Comparison of ENCODE assay signal across 14 cellular contexts in the genomic region with DNA sequence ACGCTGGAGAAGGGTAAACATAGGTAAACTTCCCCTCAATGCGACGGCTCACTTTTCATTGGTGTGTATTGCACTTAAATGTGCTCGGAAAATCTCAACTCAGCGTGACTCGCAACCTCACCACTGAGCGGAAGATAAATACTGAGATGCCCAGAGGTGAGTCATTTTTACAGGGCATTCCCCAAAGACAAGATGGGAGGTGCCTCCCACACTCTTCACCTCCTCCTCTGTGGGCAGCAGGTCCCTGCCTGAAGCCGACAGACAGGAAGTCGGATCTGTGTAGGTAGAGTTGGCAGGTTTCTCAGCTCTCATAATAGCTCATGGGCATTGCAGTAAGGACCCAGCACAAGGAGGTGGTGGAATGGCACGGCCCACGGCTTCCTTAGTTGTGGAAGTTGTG.
DNase-seq lines count a peak whose midpoint lies in the region; ATAC-seq, FAIRE-seq and TF ChIP-seq lines count a peak whose summit lies in the region.
"Had no signal": no experiment of that assay in that cellular context is flagged by ENCODE, and none has a peak within 500 bp of the region (broad histone marks: within the 10 kb centered on the region; RNA-seq: fewer than 3 reads in every experiment).

No MANE protein-coding gene starts in this region.

- H3K27ac ChIP-seq in keratinocyte (ENCODE audit: control insufficient read depth, insufficient read depth, low read length) = peak overlapping the region; percentile 16
- H3K27ac ChIP-seq: neural progenitor cell, stomach had no signal

- H3K4me2 ChIP-seq in keratinocyte (ENCODE audit: control insufficient read depth, extremely low read depth, insufficient read depth, low read depth, low read length) = peak overlapping the region; percentile 76
- H3K4me2 ChIP-seq: neural progenitor cell had no signal

- H3K4me1 ChIP-seq in keratinocyte (ENCODE audit: control insufficient read depth, extremely low read depth, insufficient read depth, low read length) = peaks cover 11% of the 10 kb centered on the region
- H3K4me1 ChIP-seq: neural progenitor cell, stomach had no signal

- H3K4me3 ChIP-seq in keratinocyte (ENCODE audit: control insufficient read depth in 2 of 3, extremely low read depth in 1 of 3, insufficient read depth in 2 of 3, low read depth in 1 of 3, low read length in 3 of 3) = peak overlapping the region in 1 of 3 experiments; percentile 19
- H3K4me3 ChIP-seq: neural progenitor cell, stomach had no signal

- H3K36me3 ChIP-seq in keratinocyte (ENCODE audit: control insufficient read depth in 2 of 2, extremely low read depth in 1 of 2, insufficient read depth in 2 of 2, low read length in 2 of 2) = no peaks in the 10 kb centered on the region
- H3K36me3 ChIP-seq: neural progenitor cell, stomach had no signal

- FAIRE-seq in keratinocyte (lab: Jason Lieb, UNC) = peak; percentile 98
- FAIRE-seq: islet of Langerhans had no signal

- no peaks in the 10 kb centered on the region for H3K9me3 ChIP-seq in keratinocyte (ENCODE audit: control insufficient read depth, low read depth, low read length)
- H3K9me3 ChIP-seq: stomach had no signal

- peaks cover 2% of the 10 kb centered on the region for H3K9me1 ChIP-seq in keratinocyte (ENCODE audit: control insufficient read depth, extremely low read depth, insufficient read depth, low read length)

- ATAC-seq in GM19397 (IDR thresholded peaks at IDR 0.05; ENCODE audit: unreplicated experiment) = no peak

- H3K27me3 ChIP-seq in keratinocyte (ENCODE audit: control insufficient read depth, extremely low read depth, insufficient read depth, low read length) = no peaks in the 10 kb centered on the region
- H3K27me3 ChIP-seq: neural progenitor cell, stomach had no signal

- TF ChIP-seq CTCF in keratinocyte (optimal IDR thresholded peaks at IDR 0.05 in 1 of 3, IDR thresholded peaks at IDR 0.05 in 1 of 3, conservative IDR thresholded peaks at IDR 0.05 in 1 of 3; ENCODE audit: extremely low read depth in 1 of 3, insufficient read depth in 2 of 3, low read length in 3 of 3) = no peak

- dilution Hi-C loops in keratinocyte (cut with MboI; ENCODE audit: extremely low pct_ligation_motif_present, low sequenced_read_pairs) = no loop called here

- DNase-seq in DMS153 treated with DMSO at 0.1 percent for 48 hours (lab: John Stamatoyannopoulos, UW; ENCODE audit: unreplicated experiment) (peak; percentile 70), HT-29 (ENCODE audit: low spot score) (peak; percentile 6), SHP77 treated with DMSO at 0.1 percent for 48 hours (lab: John Stamatoyannopoulos, UW) (peak; percentile 48), keratinocyte (ENCODE audit: low read depth, low spot score) (peak; percentile 57), DMS 273 treated with DMSO at 0.1 percent for 48 hours (lab: John Stamatoyannopoulos, UW) (no peak), NCI-H2227 (lab: John Stamatoyannopoulos, UW; ENCODE audit: unreplicated experiment) (no peak), superior temporal gyrus (ENCODE audit: extremely low spot score) (no peak)
- DNase-seq: activated CD8-positive, alpha-beta memory T cell treated with anti-CD3 and anti-CD28 coated beads, Interleukin-2, amount 50 U/mL, for 4 hours; aorta; stimulated activated CD4-positive, alpha-beta T cell treated with anti-CD3 and anti-CD28 coated beads, Interleukin-1b, Interleukin-23, amount 100 ng/mL, for 48 hours; stomach had no signal

- peak overlapping the region; percentile 8 for H3K9ac ChIP-seq in keratinocyte (ENCODE audit: control insufficient read depth, extremely low read depth, insufficient read depth, low read length)
- H3K9ac ChIP-seq: neural progenitor cell had no signal

- no peaks in the 10 kb centered on the region for H4K20me1 ChIP-seq in keratinocyte (ENCODE audit: control insufficient read depth, extremely low read depth, insufficient read depth, low read length)

- H2AFZ ChIP-seq in keratinocyte (ENCODE audit: control insufficient read depth, low read length) = no peak overlapping the region
- H2AFZ ChIP-seq: neural progenitor cell had no signal

- H3K79me2 ChIP-seq in keratinocyte (ENCODE audit: control insufficient read depth, insufficient read depth, low read length) = no peaks in the 10 kb centered on the region

Comparison
In these comparisons a context has a peak if more than half of its experiments do, and no peak if none do; other contexts are left out.
1. DNase-seq: peak in DMS153 treated with DMSO at 0.1 percent for 48 hours (single experiment), HT-29 (single experiment), SHP77 treated with DMSO at 0.1 percent for 48 hours (single experiment) and keratinocyte (single experiment); none in DMS 273 treated with DMSO at 0.1 percent for 48 hours (single experiment), NCI-H2227 (single experiment) and superior temporal gyrus (single experiment).